12 cellular contexts compared by ENCODE assay signal in the genomic region with DNA sequence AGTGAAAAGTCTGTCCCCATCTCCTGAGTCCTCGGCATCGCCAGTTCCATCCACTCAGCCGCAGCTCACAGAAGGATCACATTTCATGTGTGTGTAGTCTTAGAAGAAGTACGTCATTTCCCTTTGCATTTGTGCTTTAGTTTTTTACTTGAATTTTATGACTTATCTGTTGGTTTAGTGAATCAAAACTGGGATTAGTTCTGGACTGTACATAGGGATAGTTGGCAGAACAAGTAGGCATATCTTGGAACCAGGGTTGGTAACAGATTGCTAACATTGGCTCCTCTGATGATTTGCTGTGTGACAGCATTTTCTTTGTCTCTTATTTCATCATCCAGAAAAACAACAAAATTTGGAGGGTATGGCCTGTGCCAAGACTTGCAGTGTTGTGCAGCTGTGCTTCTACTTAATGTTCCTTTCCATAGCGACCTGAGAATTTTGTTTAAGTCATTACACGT.
DNase-seq lines count a peak whose midpoint lies in the region; TF ChIP-seq lines count a peak whose summit lies in the region.
"Had no signal": no experiment of that assay in that cellular context is flagged by ENCODE, and none has a peak within 500 bp of the region (broad histone marks: within the 10 kb centered on the region; RNA-seq: fewer than 3 reads in every experiment).

No MANE protein-coding gene starts in this region.

- 95% methylated on average over 6 of the region's 6 CpGs for WGBS in thymus

- DNase-seq in DMS79 treated with DMSO at 0.1 percent for 48 hours (lab: John Stamatoyannopoulos, UW) (peak; percentile 14), DMS79 (lab: John Stamatoyannopoulos, UW) (no peak), amniotic stem cell (lab: John Stamatoyannopoulos, UW) (peak; percentile 6), glutamatergic neuron (no peak), breast epithelium (ENCODE audit: low spot score in 2 of 2) (no peak), dorsolateral prefrontal cortex (no peak), putamen (ENCODE audit: low spot score) (no peak)
- DNase-seq: ovary; stimulated activated CD4-positive, alpha-beta T cell treated with anti-CD3 and anti-CD28 coated beads, Interleukin-4, amount 100 ng/mL, for 24 hours had no signal

- intact Hi-C loops in breast epithelium (cut with DNase I; ENCODE audit: low total_unique reads) = no loop called here
- intact Hi-C loops in dorsolateral prefrontal cortex (cut with DNase I) = no loop called here

- H3K4me3 ChIP-seq in thymus (ENCODE audit: low read length) (no peak overlapping the region), breast epithelium (no peak overlapping the region), dorsolateral prefrontal cortex (no peak overlapping the region)
- H3K4me3 ChIP-seq: ovary had no signal

- H3K9me3 Mint-ChIP-seq in glutamatergic neuron (ENCODE audit: unreplicated experiment) = peaks cover 8% of the 10 kb centered on the region
- H3K9me3 Mint-ChIP-seq: activated T-helper 1 cell treated with anti-CD3 and anti-CD28 coated beads, Interleukin-12 subunit alpha, Interleukin-12 subunit beta, Interleukin-2, Interleukin-4 antibody, amounts not matched to agents 30 ng/mL and 10 ng/mL and 1 ng/mL, durations not matched to agents 14 hours and 24 hours and 36 hours had no signal

- peak overlapping the region; percentile 84 for H3K27ac Mint-ChIP-seq in glutamatergic neuron (ENCODE audit: unreplicated experiment)
- H3K27ac Mint-ChIP-seq: activated T-helper 1 cell treated with anti-CD3 and anti-CD28 coated beads, Interleukin-12 subunit alpha, Interleukin-12 subunit beta, Interleukin-2, Interleukin-4 antibody, amounts not matched to agents 30 ng/mL and 10 ng/mL and 1 ng/mL, durations not matched to agents 14 hours and 24 hours and 36 hours had no signal

- no peak overlapping the region for H3K4me3 Mint-ChIP-seq in glutamatergic neuron (ENCODE audit: unreplicated experiment)
- H3K4me3 Mint-ChIP-seq: activated T-helper 1 cell treated with anti-CD3 and anti-CD28 coated beads, Interleukin-12 subunit alpha, Interleukin-12 subunit beta, Interleukin-2, Interleukin-4 antibody, amounts not matched to agents 30 ng/mL and 10 ng/mL and 1 ng/mL, durations not matched to agents 14 hours and 24 hours and 36 hours had no signal

- H3K4me1 Mint-ChIP-seq in glutamatergic neuron (ENCODE audit: low read depth, unreplicated experiment) = peaks cover 3% of the 10 kb centered on the region

- H3K9me3 ChIP-seq in thymus (ENCODE audit: control insufficient read depth) = no peaks in the 10 kb centered on the region
- H3K9me3 ChIP-seq in breast epithelium = no peaks in the 10 kb centered on the region
- H3K9me3 ChIP-seq: ovary had no signal

- peaks cover 3% of the 10 kb centered on the region for H3K36me3 ChIP-seq in thymus (ENCODE audit: control insufficient read depth, insufficient read depth)
- H3K36me3 ChIP-seq in breast epithelium = no peaks in the 10 kb centered on the region
- H3K36me3 ChIP-seq: ovary had no signal

- TF ChIP-seq CTCF in glutamatergic neuron (IDR thresholded peaks at IDR 0.05; ENCODE audit: partially characterized antibody, unreplicated experiment) (no peak), breast epithelium (IDR thresholded peaks at IDR 0.05) (no peak), dorsolateral prefrontal cortex (IDR thresholded peaks at IDR 0.05 in 54 of 56, conservative IDR thresholded peaks at IDR 0.05 in 2 of 56; ENCODE audit: low read depth in 1 of 56, partially characterized antibody in 56 of 56) (no peak)

- peaks cover 10% of the 10 kb centered on the region for H3K36me3 Mint-ChIP-seq in glutamatergic neuron (ENCODE audit: unreplicated experiment)

- peaks cover 11% of the 10 kb centered on the region for H3K27me3 Mint-ChIP-seq in glutamatergic neuron (ENCODE audit: unreplicated experiment)

- peak overlapping the region; percentile 42 for H3K27ac ChIP-seq in thymus (ENCODE audit: low read depth)
- H3K27ac ChIP-seq in breast epithelium = no peak overlapping the region
- peak overlapping the region in 14 of 59 donors; percentile 1 to 58 (median 20) for H3K27ac ChIP-seq in dorsolateral prefrontal cortex
- H3K27ac ChIP-seq: 22Rv1, ovary had no signal

- no peak for TF ChIP-seq POLR2A in breast epithelium (IDR thresholded peaks at IDR 0.05)

- H3K27me3 ChIP-seq in thymus (ENCODE audit: control insufficient read depth, insufficient read depth) (no peaks in the 10 kb centered on the region), breast epithelium (no peaks in the 10 kb centered on the region), dorsolateral prefrontal cortex (no peaks in the 10 kb centered on the region)
- H3K27me3 ChIP-seq: ovary had no signal

- no peaks in the 10 kb centered on the region for H3K4me1 ChIP-seq in thymus (ENCODE audit: control insufficient read depth, insufficient read depth, low read length)
- H3K4me1 ChIP-seq in breast epithelium = no peaks in the 10 kb centered on the region

Comparison
In these comparisons a context has a peak if more than half of its experiments do, and no peak if none do; other contexts are left out.
1. DNase-seq: peak in DMS79 treated with DMSO at 0.1 percent for 48 hours (single experiment) and amniotic stem cell (single experiment); none in DMS79 (single experiment), glutamatergic neuron (single experiment), breast epithelium (0 of 2), dorsolateral prefrontal cortex (0 of 10) and putamen (single experiment).